In the genomic region with DNA sequence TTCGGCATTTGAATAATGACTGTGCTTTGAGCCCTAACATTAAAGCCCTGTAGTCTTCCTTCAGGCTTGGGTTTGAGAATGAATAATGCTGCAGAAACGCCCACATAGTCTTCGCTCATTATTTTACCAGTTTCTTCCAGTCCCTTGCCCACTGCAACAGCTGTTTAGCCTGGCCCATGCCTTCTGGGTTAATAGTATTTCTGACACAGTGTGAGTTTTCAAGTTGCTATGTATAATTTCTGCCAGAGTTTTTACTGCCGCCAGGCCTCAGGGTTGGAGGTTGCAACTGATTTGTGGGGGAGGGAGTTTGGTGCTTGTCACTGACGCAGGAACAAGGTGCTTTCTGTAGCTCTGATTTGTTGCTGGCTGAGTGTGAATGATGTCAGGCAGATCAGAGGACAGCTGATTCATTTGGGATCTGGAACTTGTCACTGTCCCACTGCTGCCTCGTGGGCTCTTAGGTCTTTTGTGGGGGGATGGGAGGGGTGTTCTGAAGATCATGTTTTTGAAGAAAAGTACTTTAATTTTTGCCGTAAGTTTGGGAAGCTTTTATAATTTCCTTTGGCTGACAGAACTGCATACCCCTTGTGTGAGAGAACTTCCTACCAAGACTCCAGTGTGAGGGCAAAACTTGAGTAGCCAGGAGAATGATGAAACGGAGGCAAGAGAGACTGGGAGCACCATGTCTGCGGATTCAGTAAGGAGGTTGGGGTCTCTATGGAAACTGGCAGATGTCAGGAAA, we compare ENCODE assay signal across 1 cellular context.
TF ChIP-seq lines count a peak whose summit lies in the region.

No MANE protein-coding gene starts in this region.

TF ChIP-seq in K562, 482 proteins besides CTCF, POLR2A, EP300 and RAD21 (continued from another document):
- TF ChIP-seq, protein P1, sequence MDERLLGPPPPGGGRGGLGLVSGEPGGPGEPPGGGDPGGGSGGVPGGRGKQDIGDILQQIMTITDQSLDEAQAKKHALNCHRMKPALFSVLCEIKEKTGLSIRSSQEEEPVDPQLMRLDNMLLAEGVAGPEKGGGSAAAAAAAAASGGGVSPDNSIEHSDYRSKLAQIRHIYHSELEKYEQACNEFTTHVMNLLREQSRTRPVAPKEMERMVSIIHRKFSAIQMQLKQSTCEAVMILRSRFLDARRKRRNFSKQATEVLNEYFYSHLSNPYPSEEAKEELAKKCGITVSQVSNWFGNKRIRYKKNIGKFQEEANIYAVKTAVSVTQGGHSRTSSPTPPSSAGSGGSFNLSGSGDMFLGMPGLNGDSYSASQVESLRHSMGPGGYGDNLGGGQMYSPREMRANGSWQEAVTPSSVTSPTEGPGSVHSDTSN (CRISPR knock-in tag; IDR thresholded peaks at IDR 0.05; ENCODE audit: low read depth) = no peak
- TF ChIP-seq, protein P1 (tag; conservative IDR thresholded peaks at IDR 0.05; ENCODE audit: low read depth) = peak; percentile 89
- no peak for TF ChIP-seq NR2C1 (IDR thresholded peaks at IDR 0.05)
- TF ChIP-seq NR2C1 (tag; IDR thresholded peaks at IDR 0.05) = 0 out of 2 replicates have a peak, but pooled peaks have one; percentile 32
- TF ChIP-seq ZEB2 (IDR thresholded peaks at IDR 0.05) = 0 out of 2 replicates have a peak, but pooled peaks have one; percentile 15
- TF ChIP-seq GABPA (tag; conservative IDR thresholded peaks at IDR 0.05; ENCODE audit: low read depth) = no peak
- no peak for TF ChIP-seq POLR2G (IDR thresholded peaks at IDR 0.05; ENCODE audit: low read depth, low read length)
- TF ChIP-seq CREBBP (IDR thresholded peaks at IDR 0.05; ENCODE audit: low read depth, low read length) = no peak
- TF ChIP-seq TBL1XR1 (IDR thresholded peaks at IDR 0.05; ENCODE audit: low read length in 2 of 2) = no peak
- TF ChIP-seq POLR2AphosphoS2 (IDR thresholded peaks at IDR 0.05; ENCODE audit: low read length) = no peak
- peak; percentile 35 for TF ChIP-seq CBFA2T2 (conservative IDR thresholded peaks at IDR 0.05)
